In the genomic region with DNA sequence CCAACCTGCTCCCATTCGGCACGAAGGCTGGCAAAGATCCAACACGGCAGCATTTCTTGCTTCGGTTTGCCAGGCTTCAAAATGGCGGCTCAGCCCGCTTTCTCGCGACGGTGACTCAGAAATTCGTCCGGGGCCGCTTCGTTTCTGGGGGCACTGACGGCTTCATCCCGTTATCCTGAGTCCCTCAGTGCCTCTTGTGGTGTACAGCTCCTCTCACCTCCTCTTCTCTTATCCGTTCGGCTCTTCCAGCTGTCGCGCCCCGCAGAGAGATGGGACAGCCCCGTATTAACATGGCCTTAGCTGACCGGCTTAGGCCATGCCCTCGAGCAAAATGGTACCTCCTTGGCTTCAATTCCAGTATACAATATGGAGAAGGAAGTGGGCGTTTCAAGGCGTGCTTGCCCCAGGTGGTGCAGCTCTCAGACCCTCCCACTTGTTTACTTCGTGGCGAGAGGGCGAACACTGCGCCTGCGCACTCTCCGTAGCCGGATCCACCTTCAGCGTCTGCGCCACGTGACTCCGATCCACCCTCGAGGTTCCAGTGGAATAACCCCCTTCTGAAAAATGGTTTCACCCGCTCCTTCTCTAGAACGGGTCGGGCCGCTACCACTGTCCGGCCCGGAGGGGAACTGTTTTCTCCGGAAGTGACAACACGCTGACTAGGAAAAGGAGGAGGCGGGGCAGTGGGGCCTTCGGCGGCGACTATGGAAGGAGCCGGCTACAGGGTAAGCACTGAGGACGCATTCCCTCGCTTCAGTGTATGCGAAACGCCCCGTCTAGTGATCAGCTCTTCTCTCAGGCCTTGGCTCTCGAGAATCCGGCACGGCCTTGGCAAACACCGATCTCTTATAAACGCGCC, we compare ENCODE assay signal across 1 cellular context.
TF ChIP-seq lines count a peak whose summit lies in the region.

Gene AKT1S1, minus strand, starts transcription at position 336 of the 859 bp plus-strand sequence. CDS start 4,060 bp downstream, outside the sequence.
Gene TBC1D17, plus strand, starts transcription at position 683 of the 859 bp plus-strand sequence. Its CDS starts 22 bp downstream, at position 705.

TF ChIP-seq in GM12878, 131 proteins besides CTCF, POLR2A, EP300 and RAD21 (continued from another document):
- TF ChIP-seq, protein P1, sequence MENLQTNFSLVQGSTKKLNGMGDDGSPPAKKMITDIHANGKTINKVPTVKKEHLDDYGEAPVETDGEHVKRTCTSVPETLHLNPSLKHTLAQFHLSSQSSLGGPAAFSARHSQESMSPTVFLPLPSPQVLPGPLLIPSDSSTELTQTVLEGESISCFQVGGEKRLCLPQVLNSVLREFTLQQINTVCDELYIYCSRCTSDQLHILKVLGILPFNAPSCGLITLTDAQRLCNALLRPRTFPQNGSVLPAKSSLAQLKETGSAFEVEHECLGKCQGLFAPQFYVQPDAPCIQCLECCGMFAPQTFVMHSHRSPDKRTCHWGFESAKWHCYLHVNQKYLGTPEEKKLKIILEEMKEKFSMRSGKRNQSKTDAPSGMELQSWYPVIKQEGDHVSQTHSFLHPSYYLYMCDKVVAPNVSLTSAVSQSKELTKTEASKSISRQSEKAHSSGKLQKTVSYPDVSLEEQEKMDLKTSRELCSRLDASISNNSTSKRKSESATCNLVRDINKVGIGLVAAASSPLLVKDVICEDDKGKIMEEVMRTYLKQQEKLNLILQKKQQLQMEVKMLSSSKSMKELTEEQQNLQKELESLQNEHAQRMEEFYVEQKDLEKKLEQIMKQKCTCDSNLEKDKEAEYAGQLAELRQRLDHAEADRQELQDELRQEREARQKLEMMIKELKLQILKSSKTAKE (IDR thresholded peaks at IDR 0.05; ENCODE audit: low read depth, poor library complexity, severe bottlenecking): peak; percentile 91
- peak; percentile 64 for TF ChIP-seq MXI1 (IDR thresholded peaks at IDR 0.05; ENCODE audit: low read depth, low read length)
- peak; percentile 95 for TF ChIP-seq YY1 (IDR thresholded peaks at IDR 0.05; ENCODE audit: low read depth, low read length)
- TF ChIP-seq FOS (IDR thresholded peaks at IDR 0.05; ENCODE audit: borderline replicate concordance, extremely low read depth, insufficient read length): no peak
- no peak for TF ChIP-seq HDAC6 (IDR thresholded peaks at IDR 0.05; ENCODE audit: unreplicated experiment)
- peak; percentile 88 for TF ChIP-seq GABPA (IDR thresholded peaks at IDR 0.05; ENCODE audit: low read depth)
- TF ChIP-seq, protein P2, sequence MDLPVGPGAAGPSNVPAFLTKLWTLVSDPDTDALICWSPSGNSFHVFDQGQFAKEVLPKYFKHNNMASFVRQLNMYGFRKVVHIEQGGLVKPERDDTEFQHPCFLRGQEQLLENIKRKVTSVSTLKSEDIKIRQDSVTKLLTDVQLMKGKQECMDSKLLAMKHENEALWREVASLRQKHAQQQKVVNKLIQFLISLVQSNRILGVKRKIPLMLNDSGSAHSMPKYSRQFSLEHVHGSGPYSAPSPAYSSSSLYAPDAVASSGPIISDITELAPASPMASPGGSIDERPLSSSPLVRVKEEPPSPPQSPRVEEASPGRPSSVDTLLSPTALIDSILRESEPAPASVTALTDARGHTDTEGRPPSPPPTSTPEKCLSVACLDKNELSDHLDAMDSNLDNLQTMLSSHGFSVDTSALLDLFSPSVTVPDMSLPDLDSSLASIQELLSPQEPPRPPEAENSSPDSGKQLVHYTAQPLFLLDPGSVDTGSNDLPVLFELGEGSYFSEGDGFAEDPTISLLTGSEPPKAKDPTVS (IDR thresholded peaks at IDR 0.05; ENCODE audit: low read depth, low read length): no peak
- TF ChIP-seq NBN (IDR thresholded peaks at IDR 0.05): peak; percentile 68
- TF ChIP-seq MYB (IDR thresholded peaks at IDR 0.05; ENCODE audit: borderline replicate concordance, low read depth, low read length): no peak
- TF ChIP-seq RBBP5 (conservative IDR thresholded peaks at IDR 0.05): no peak
- TF ChIP-seq PRDM15 (CRISPR knock-in tag; IDR thresholded peaks at IDR 0.05): no peak
- no peak for TF ChIP-seq ZNF622 (IDR thresholded peaks at IDR 0.05)
- peak; percentile 83 for TF ChIP-seq SIN3A (IDR thresholded peaks at IDR 0.05; ENCODE audit: low read depth, low read length)
- TF ChIP-seq BCL3 (IDR thresholded peaks at IDR 0.05; ENCODE audit: borderline replicate concordance, insufficient read depth, low read depth, low read length, poor library complexity, severe bottlenecking): no peak
- 0 out of 2 replicates have a peak, but pooled peaks have one; percentile 9 for TF ChIP-seq HDAC2 (IDR thresholded peaks at IDR 0.05)
- no peak for TF ChIP-seq ZSCAN29 (IDR thresholded peaks at IDR 0.05)
- no peak for TF ChIP-seq ZNF217 (IDR thresholded peaks at IDR 0.05)
- peak; percentile 98 for TF ChIP-seq FOXK2 (IDR thresholded peaks at IDR 0.05)
- TF ChIP-seq, protein P3, sequence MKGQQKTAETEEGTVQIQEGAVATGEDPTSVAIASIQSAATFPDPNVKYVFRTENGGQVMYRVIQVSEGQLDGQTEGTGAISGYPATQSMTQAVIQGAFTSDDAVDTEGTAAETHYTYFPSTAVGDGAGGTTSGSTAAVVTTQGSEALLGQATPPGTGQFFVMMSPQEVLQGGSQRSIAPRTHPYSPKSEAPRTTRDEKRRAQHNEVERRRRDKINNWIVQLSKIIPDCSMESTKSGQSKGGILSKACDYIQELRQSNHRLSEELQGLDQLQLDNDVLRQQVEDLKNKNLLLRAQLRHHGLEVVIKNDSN (IDR thresholded peaks at IDR 0.05; ENCODE audit: borderline replicate concordance, extremely low read length, insufficient read depth, low read depth, low read length): peak; percentile 96
- no peak; the same call in 1 of the 2 replicates for TF ChIP-seq TARDBP (IDR thresholded peaks at IDR 0.05; ENCODE audit: borderline replicate concordance)
- TF ChIP-seq POLR2AphosphoS2 (IDR thresholded peaks at IDR 0.05; ENCODE audit: low read depth, low read length): no peak
- TF ChIP-seq TBL1XR1 (IDR thresholded peaks at IDR 0.05; ENCODE audit: low read depth, low read length): peak; percentile 47; the same call in 1 of the 2 replicates
- no peak for TF ChIP-seq ZNF24 (IDR thresholded peaks at IDR 0.05)
- no peak for TF ChIP-seq CHD4 (IDR thresholded peaks at IDR 0.05)
- TF ChIP-seq IKZF1 (conservative IDR thresholded peaks at IDR 0.05): peak; percentile 66
- peak; percentile 78 for TF ChIP-seq RELA (IDR thresholded peaks at IDR 0.05; ENCODE audit: borderline replicate concordance, partially characterized antibody)
- TF ChIP-seq SREBF2 (IDR thresholded peaks at IDR 0.05; ENCODE audit: low read length): no peak
- TF ChIP-seq CBX5 (IDR thresholded peaks at IDR 0.05; ENCODE audit: low read depth): no peak
- TF ChIP-seq ASH2L (IDR thresholded peaks at IDR 0.05; ENCODE audit: borderline replicate concordance, low read depth): 0 out of 2 replicates have a peak, but pooled peaks have one; percentile 40
- TF ChIP-seq CHD1 (IDR thresholded peaks at IDR 0.05; ENCODE audit: low read depth, low read length): peak; percentile 99
- TF ChIP-seq PBX3 (IDR thresholded peaks at IDR 0.05; ENCODE audit: insufficient replicate concordance, low read depth, low read length): no peak
- TF ChIP-seq ZBTB4 (CRISPR knock-in tag; IDR thresholded peaks at IDR 0.05): no peak
- no peak for TF ChIP-seq TCF3 (IDR thresholded peaks at IDR 0.05; ENCODE audit: borderline replicate concordance, insufficient read depth, low read depth, low read length)
- TF ChIP-seq SP1 (IDR thresholded peaks at IDR 0.05; ENCODE audit: low read depth, low read length): peak; percentile 75
- no peak for TF ChIP-seq STAT3 (IDR thresholded peaks at IDR 0.05; ENCODE audit: low read depth, low read length)
- peak; percentile 73 for TF ChIP-seq HCFC1 (IDR thresholded peaks at IDR 0.05; ENCODE audit: low read length)
- TF ChIP-seq CEBPZ (IDR thresholded peaks at IDR 0.05; ENCODE audit: low read depth, low read length): no peak
